In genomic region chr7:4638781-4639575, GRCh38 we compare ENCODE assay signal across 1 cellular context.
TF ChIP-seq lines count a peak whose summit lies in the region.

No MANE protein-coding gene starts in this region.

TF ChIP-seq in GM12878, 131 proteins besides CTCF, POLR2A, EP300 and RAD21:
- TF ChIP-seq IKZF1 (conservative IDR thresholded peaks at IDR 0.05) (peak; percentile 33; the same call in 1 of the 2 replicates), TAF1 (IDR thresholded peaks at IDR 0.05; ENCODE audit: borderline replicate concordance, low read depth, low read length) (no peak), ZSCAN29 (IDR thresholded peaks at IDR 0.05) (no peak), RELB (IDR thresholded peaks at IDR 0.05; ENCODE audit: low read depth) (peak; percentile 71), PAX8 (IDR thresholded peaks at IDR 0.05) (no peak), RUNX3 (IDR thresholded peaks at IDR 0.05; ENCODE audit: low read length) (peak; percentile 77), RELA (IDR thresholded peaks at IDR 0.05; ENCODE audit: borderline replicate concordance, partially characterized antibody) (peak; percentile 27), IRF4 (IDR thresholded peaks at IDR 0.05; ENCODE audit: low read depth, low read length) (0 out of 2 replicates have a peak, but pooled peaks have one; percentile 13), BMI1 (IDR thresholded peaks at IDR 0.05; ENCODE audit: borderline replicate concordance) (no peak), RAD51 (IDR thresholded peaks at IDR 0.05) (peak; percentile 50; the same call in 1 of the 2 replicates), IKZF2 (IDR thresholded peaks at IDR 0.05) (peak; percentile 49 to 53; a peak in 3 of 4 replicates), NKRF (conservative IDR thresholded peaks at IDR 0.05) (no peak), CBFB (IDR thresholded peaks at IDR 0.05; ENCODE audit: low read depth) (no peak), NR2F1 (conservative IDR thresholded peaks at IDR 0.05) (peak; percentile 73; the same call in 1 of the 2 replicates), BHLHE40 (IDR thresholded peaks at IDR 0.05; ENCODE audit: borderline replicate concordance in 1 of 2, low read depth in 2 of 2, low read length in 1 of 2) (0 out of 4 replicates have a peak, but pooled peaks of 1 of the 2 experiments have one; percentile 8), NR2C1 (IDR thresholded peaks at IDR 0.05) (no peak), SRF (IDR thresholded peaks at IDR 0.05; ENCODE audit: low read depth in 2 of 2, low read length in 2 of 2) (no peak), PAX5 (IDR thresholded peaks at IDR 0.05; ENCODE audit: borderline replicate concordance, low read depth, low read length) (no peak)
